ENCODE assay signal across 8 cellular contexts in the genomic region with DNA sequence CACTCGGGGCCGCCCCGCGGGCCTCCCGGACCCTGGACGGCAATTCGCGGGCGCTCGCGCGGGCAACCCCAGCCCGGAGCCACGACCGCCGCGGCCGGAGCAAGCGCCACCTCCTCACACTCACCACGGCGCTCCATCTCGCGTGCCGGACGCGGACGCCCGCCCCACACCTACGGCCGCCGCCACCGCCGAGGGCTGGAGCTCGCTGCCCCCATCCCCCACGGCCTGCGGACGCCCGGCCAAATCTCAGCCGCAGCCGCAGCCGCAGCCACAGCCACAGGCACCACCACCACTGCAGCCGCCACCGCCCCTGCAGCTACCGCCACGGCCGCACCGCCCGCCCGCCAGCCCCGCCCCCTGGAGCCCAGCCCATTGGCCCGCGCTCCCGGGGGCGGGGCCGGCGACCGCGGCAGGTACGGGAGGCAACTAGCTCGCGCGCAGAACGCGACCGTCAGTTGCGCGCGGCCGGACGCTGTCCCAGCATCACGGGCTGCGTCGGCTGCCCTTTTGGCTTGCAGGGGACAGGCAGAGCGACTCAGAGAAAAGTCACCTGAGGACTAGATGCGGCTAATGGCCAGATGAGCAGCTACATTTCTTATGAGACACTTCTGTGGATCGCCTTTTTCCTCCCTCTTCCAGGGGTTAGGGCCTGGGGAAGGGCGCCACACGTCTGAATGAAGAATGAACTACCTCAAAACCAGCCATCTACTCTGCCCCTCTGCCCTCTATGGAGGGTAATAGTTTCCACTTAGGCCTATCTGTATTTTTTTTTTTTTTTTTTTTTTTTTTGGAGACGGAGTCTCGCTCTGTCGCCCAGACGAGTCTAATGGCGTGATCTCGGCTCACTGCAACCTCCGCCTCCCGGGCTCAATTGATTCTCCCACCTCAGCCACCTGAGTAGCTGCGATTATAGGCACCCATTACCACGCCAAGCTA. TPM values are rescaled to one million over a fixed set of nuclear protein-coding genes. Genes with fewer than 3 reads are reported as not detected.
A peak's percentile ranks its signal among the peaks of the same experiment; 100 is the strongest.
DNase-seq lines count a peak whose midpoint lies in the region; ATAC-seq and TF ChIP-seq lines count a peak whose summit lies in the region.

A gene with protein sequence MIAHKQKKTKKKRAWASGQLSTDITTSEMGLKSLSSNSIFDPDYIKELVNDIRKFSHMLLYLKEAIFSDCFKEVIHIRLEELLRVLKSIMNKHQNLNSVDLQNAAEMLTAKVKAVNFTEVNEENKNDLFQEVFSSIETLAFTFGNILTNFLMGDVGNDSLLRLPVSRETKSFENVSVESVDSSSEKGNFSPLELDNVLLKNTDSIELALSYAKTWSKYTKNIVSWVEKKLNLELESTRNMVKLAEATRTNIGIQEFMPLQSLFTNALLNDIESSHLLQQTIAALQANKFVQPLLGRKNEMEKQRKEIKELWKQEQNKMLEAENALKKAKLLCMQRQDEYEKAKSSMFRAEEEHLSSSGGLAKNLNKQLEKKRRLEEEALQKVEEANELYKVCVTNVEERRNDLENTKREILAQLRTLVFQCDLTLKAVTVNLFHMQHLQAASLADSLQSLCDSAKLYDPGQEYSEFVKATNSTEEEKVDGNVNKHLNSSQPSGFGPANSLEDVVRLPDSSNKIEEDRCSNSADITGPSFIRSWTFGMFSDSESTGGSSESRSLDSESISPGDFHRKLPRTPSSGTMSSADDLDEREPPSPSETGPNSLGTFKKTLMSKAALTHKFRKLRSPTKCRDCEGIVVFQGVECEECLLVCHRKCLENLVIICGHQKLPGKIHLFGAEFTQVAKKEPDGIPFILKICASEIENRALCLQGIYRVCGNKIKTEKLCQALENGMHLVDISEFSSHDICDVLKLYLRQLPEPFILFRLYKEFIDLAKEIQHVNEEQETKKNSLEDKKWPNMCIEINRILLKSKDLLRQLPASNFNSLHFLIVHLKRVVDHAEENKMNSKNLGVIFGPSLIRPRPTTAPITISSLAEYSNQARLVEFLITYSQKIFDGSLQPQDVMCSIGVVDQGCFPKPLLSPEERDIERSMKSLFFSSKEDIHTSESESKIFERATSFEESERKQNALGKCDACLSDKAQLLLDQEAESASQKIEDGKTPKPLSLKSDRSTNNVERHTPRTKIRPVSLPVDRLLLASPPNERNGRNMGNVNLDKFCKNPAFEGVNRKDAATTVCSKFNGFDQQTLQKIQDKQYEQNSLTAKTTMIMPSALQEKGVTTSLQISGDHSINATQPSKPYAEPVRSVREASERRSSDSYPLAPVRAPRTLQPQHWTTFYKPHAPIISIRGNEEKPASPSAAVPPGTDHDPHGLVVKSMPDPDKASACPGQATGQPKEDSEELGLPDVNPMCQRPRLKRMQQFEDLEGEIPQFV (minus strand): TSS at position 294 of the 936 bp plus-strand sequence. CDS start 5,973 bp downstream, outside the sequence.

- peak within 1 kb of the TSS; percentile 59 to 74 for H3K4me3 Mint-ChIP-seq in stimulated activated naive CD8-positive, alpha-beta T cell treated with anti-CD3 and anti-CD28 coated beads, Interleukin-15, amount 100 ng/mL, for 72 hours

- H3K27ac Mint-ChIP-seq in stimulated activated naive CD8-positive, alpha-beta T cell treated with anti-CD3 and anti-CD28 coated beads, Interleukin-15, amount 100 ng/mL, for 72 hours: no peak within 1 kb of the TSS

- peaks cover 0 to 10% of the 10 kb centered on the region in 2 donors for H3K9me3 Mint-ChIP-seq in stimulated activated naive CD8-positive, alpha-beta T cell treated with anti-CD3 and anti-CD28 coated beads, Interleukin-15, amount 100 ng/mL, for 72 hours

- H3K4me1 ChIP-seq in mucosa of stomach (ENCODE audit: control insufficient read depth, insufficient read depth, low read length): no peaks in the 10 kb centered on the region

- ATAC-seq in HG02884 (IDR thresholded peaks at IDR 0.05; ENCODE audit: unreplicated experiment): peak; percentile 78
- ATAC-seq in stimulated activated naive CD8-positive, alpha-beta T cell treated with anti-CD3 and anti-CD28 coated beads, Interleukin-15, amount 100 ng/mL, for 72 hours: peak; percentile 86

- H3K27me3 Mint-ChIP-seq in stimulated activated naive CD8-positive, alpha-beta T cell treated with anti-CD3 and anti-CD28 coated beads, Interleukin-15, amount 100 ng/mL, for 72 hours: peaks cover 90% of the 10 kb centered on the region

- DNase-seq in NCI-H524 (lab: John Stamatoyannopoulos, UW): peak; percentile 56 to 78
- no peak for DNase-seq in NCI-H524 treated with DMSO at 0.1 percent for 48 hours (lab: John Stamatoyannopoulos, UW)
- DNase-seq in NCI-H2196 (lab: John Stamatoyannopoulos, UW; ENCODE audit: unreplicated experiment): peak; percentile 88
- peak; percentile 83 for DNase-seq in activated CD8-positive, alpha-beta memory T cell treated with anti-CD3 and anti-CD28 coated beads, Interleukin-2, amount 50 U/mL, for 48 hours
- no peak for DNase-seq in epithelial cell of proximal tubule (ENCODE audit: low read depth)
- DNase-seq in stimulated activated naive CD8-positive, alpha-beta T cell treated with anti-CD3 and anti-CD28 coated beads, Interleukin-15, amount 100 ng/mL, for 72 hours: peak; percentile 56

- H3K4me1 Mint-ChIP-seq in stimulated activated naive CD8-positive, alpha-beta T cell treated with anti-CD3 and anti-CD28 coated beads, Interleukin-15, amount 100 ng/mL, for 72 hours: peaks cover 14% of the 10 kb centered on the region

- no peaks in the 10 kb centered on the region for H3K36me3 ChIP-seq in mucosa of stomach (ENCODE audit: control insufficient read depth, insufficient read depth, low read length)

- peaks cover 11% of the 10 kb centered on the region for H3K27me3 ChIP-seq in mucosa of stomach (ENCODE audit: control insufficient read depth, insufficient read depth, low read length)

- H3K9ac ChIP-seq in mucosa of stomach (ENCODE audit: low read length): peak within 1 kb of the TSS; percentile 76

- H3K9me3 ChIP-seq in mucosa of stomach (ENCODE audit: control insufficient read depth, low read length): no peaks in the 10 kb centered on the region

- no peak for TF ChIP-seq CTCF in epithelial cell of proximal tubule (conservative IDR thresholded peaks at IDR 0.05; ENCODE audit: low read depth, low read length)

- H3K4me3 ChIP-seq in epithelial cell of proximal tubule (ENCODE audit: low read depth, low read length) (peak within 1 kb of the TSS; percentile 95), mucosa of stomach (ENCODE audit: low read length) (peak within 1 kb of the TSS; percentile 68)

RNA-seq across cellular contexts. Expression of the gene that starts here (rescaled TPM):
- total RNA-seq in epithelial cell of proximal tubule: 131 and 132 TPM in 2 replicates

Comparison
In these comparisons a context has a peak if more than half of its experiments do, and no peak if none do; other contexts are left out.
1. DNase-seq: peak in NCI-H524 (2 of 2), NCI-H2196 (single experiment), activated CD8-positive, alpha-beta memory T cell treated with anti-CD3 and anti-CD28 coated beads, Interleukin-2, amount 50 U/mL, for 48 hours (single experiment) and stimulated activated naive CD8-positive, alpha-beta T cell treated with anti-CD3 and anti-CD28 coated beads, Interleukin-15, amount 100 ng/mL, for 72 hours (2 of 2); none in NCI-H524 treated with DMSO at 0.1 percent for 48 hours (single experiment) and epithelial cell of proximal tubule (single experiment).